ENCODE assay signal across 14 cellular contexts in genomic region chr12:132479938-132480619, GRCh38. TPM values are rescaled to one million over a fixed set of nuclear protein-coding genes. Genes with fewer than 3 reads are reported as not detected.
DNase-seq lines count a peak whose midpoint lies in the region; ATAC-seq and TF ChIP-seq lines count a peak whose summit lies in the region.
"Had no signal": no experiment of that assay in that cellular context is flagged by ENCODE, and none has a peak within 500 bp of the region (broad histone marks: within the 10 kb centered on the region; RNA-seq: fewer than 3 reads in every experiment).

No MANE protein-coding gene starts in this region.

- H3K9me3 Mint-ChIP-seq in chondrocyte (ENCODE audit: low read depth), result no peaks in the 10 kb centered on the region
- H3K9me3 Mint-ChIP-seq: CD8-positive, alpha-beta T cell had no signal

- H3K27me3 Mint-ChIP-seq in chondrocyte (ENCODE audit: low read depth), result peaks cover 17% of the 10 kb centered on the region
- H3K27me3 Mint-ChIP-seq: B cell had no signal

- H3K27me3 ChIP-seq in right atrium auricular region (no peaks in the 10 kb centered on the region), psoas muscle (ENCODE audit: insufficient read depth in 3 of 3, low read length in 2 of 3) (peaks cover 0 to 11% (median 3%) of the 10 kb centered on the region in 3 donors)
- H3K27me3 ChIP-seq in BLaER1 treated with 17β-estradiol and CSF1 and Interleukin-3, amounts not matched to agents 10 nM and 100 nM, result peaks cover 0 to 27% (median 0%) of the 10 kb centered on the region in 11 experiments; a peak in 9 of 22 replicates

- H4K20me1 ChIP-seq in BLaER1 treated with 17β-estradiol and CSF1 and Interleukin-3, amounts not matched to agents 10 nM and 100 nM, result peaks cover 0 to 4% (median 0%) of the 10 kb centered on the region in 11 experiments; a peak in 1 of 22 replicates

- TF ChIP-seq CTCF in right atrium auricular region (IDR thresholded peaks at IDR 0.05) (no peak), chondrocyte (IDR thresholded peaks at IDR 0.05) (no peak), psoas muscle (IDR thresholded peaks at IDR 0.05) (no peak)

- no peaks in the 10 kb centered on the region for H3K36me3 ChIP-seq in right atrium auricular region
- H3K36me3 ChIP-seq in BLaER1 treated with 17β-estradiol and CSF1 and Interleukin-3, amounts not matched to agents 10 nM and 100 nM, result no peaks in the 10 kb centered on the region
- no peaks in the 10 kb centered on the region for H3K36me3 ChIP-seq in psoas muscle (ENCODE audit: insufficient read depth in 1 of 2, low read depth in 1 of 2)
- H3K36me3 ChIP-seq: HAP-1 had no signal

- DNase-seq in Right ventricle myocardium superior, result peak; percentile 16
- DNase-seq in right atrium auricular region (ENCODE audit: low spot score), result no peak
- DNase-seq in chondrocyte (ENCODE audit: low spot score), result peak; percentile 86
- peak; percentile 5 to 43 for DNase-seq in psoas muscle
- no peak for DNase-seq in D341Med (ENCODE audit: low spot score)
- no peak for DNase-seq in NCI-H187 (lab: John Stamatoyannopoulos, UW)
- DNase-seq: CD8-positive, alpha-beta T cell; COR-L47; DND-41; GDM1 had no signal

- H3K4me2 ChIP-seq in BLaER1 treated with 17β-estradiol and CSF1 and Interleukin-3, amounts not matched to agents 10 nM and 100 nM, result peak overlapping the region; percentile 74 to 99 (median 89)

- no peaks in the 10 kb centered on the region for H3K9me3 ChIP-seq in right atrium auricular region
- H3K9me3 ChIP-seq in BLaER1 treated with 17β-estradiol and CSF1 and Interleukin-3, amounts not matched to agents 10 nM and 100 nM (replicated peaks in 1 of 11), result no peaks in the 10 kb centered on the region
- H3K9me3 ChIP-seq in psoas muscle, result no peaks in the 10 kb centered on the region
- H3K9me3 ChIP-seq: HAP-1 had no signal

- intact Hi-C loops in Right ventricle myocardium superior (cut with DNase I), result no loop called here
- intact Hi-C loops in psoas muscle (cut with DNase I), result no loop called here

- peak overlapping the region in 8 of 11 experiments; percentile 15 to 66 (median 47); a peak in 14 of 22 replicates for H3K9ac ChIP-seq in BLaER1 treated with 17β-estradiol and CSF1 and Interleukin-3, amounts not matched to agents 10 nM and 100 nM

- H3K4me1 ChIP-seq in right atrium auricular region (no peaks in the 10 kb centered on the region), psoas muscle (no peaks in the 10 kb centered on the region)
- H3K4me1 ChIP-seq in BLaER1 treated with 17β-estradiol and CSF1 and Interleukin-3, amounts not matched to agents 10 nM and 100 nM, result peaks cover 74 to 98% (median 95%) of the 10 kb centered on the region in 10 experiments
- H3K4me1 ChIP-seq: HAP-1 had no signal

- WGBS in psoas muscle, 3 donors, result 70 to 78% (median 72%) methylated on average over 36 to 38 of the region's 38 CpGs

- H3K36me3 Mint-ChIP-seq in chondrocyte (ENCODE audit: low read depth), result no peaks in the 10 kb centered on the region
- H3K36me3 Mint-ChIP-seq: CD14-positive monocyte; CD8-positive, alpha-beta T cell had no signal

- no peak overlapping the region for H3K4me3 ChIP-seq in right atrium auricular region
- peak overlapping the region in 1 of 10 experiments; percentile 8; a peak in 1 of 20 replicates for H3K4me3 ChIP-seq in BLaER1 treated with 17β-estradiol and CSF1 and Interleukin-3, amounts not matched to agents 10 nM and 100 nM
- no peak overlapping the region for H3K4me3 ChIP-seq in psoas muscle
- H3K4me3 ChIP-seq: HAP-1 had no signal

- H3K27ac ChIP-seq in right atrium auricular region (no peak overlapping the region), psoas muscle (no peak overlapping the region)
- H3K27ac ChIP-seq in BLaER1 treated with 17β-estradiol and CSF1 and Interleukin-3, amounts not matched to agents 10 nM and 100 nM, result peak overlapping the region in 10 of 11 experiments; percentile 10 to 59 (median 42); a peak in 17 of 22 replicates

- H3K4me1 Mint-ChIP-seq in chondrocyte (ENCODE audit: low read depth), result no peaks in the 10 kb centered on the region

- no peak overlapping the region for H3K27ac Mint-ChIP-seq in chondrocyte (ENCODE audit: unreplicated experiment)
- H3K27ac Mint-ChIP-seq: B cell; CD8-positive, alpha-beta T cell had no signal

- ATAC-seq in Right ventricle myocardium superior (ENCODE audit: poor library complexity) (no peak), psoas muscle (no peak)
- ATAC-seq: CD8-positive, alpha-beta T cell had no signal

- no peak overlapping the region for H3K4me3 Mint-ChIP-seq in chondrocyte (ENCODE audit: unreplicated experiment)
- H3K4me3 Mint-ChIP-seq: B cell; CD8-positive, alpha-beta T cell had no signal

RNA-seq across cellular contexts. Expression of gene FBRSL1, which starts 9.9 kb away (rescaled TPM):
- 58.6 TPM for total RNA-seq in Right ventricle myocardium superior
- total RNA-seq in right atrium auricular region, result 10 to 100 TPM; 19.3 to 20.4 TPM
- total RNA-seq in chondrocyte, result 35.3 to 41.6 TPM (median 41.1 TPM) in 3 replicates
- 10 to 100 TPM; 40.1 to 54.5 (median 43.0) TPM for total RNA-seq in psoas muscle
- 10 to 100 TPM; 23.0 to 37.8 (median 32.8) TPM for polyA plus RNA-seq in psoas muscle

Comparison
In these comparisons a context has a peak if more than half of its experiments do, and no peak if none do; other contexts are left out.
1. DNase-seq: peak in Right ventricle myocardium superior (single experiment), chondrocyte (single experiment) and psoas muscle (2 of 2); none in right atrium auricular region (single experiment), D341Med (single experiment) and NCI-H187 (0 of 2).
2. H3K27ac ChIP-seq: peak in BLaER1 treated with 17β-estradiol and CSF1 and Interleukin-3, amounts not matched to agents 10 nM and 100 nM (10 of 11); none in right atrium auricular region (0 of 2) and psoas muscle (single experiment).